ENCODE assay signal across 8 cellular contexts in genomic region chr16:50683689-50684374, GRCh38. TPM values are rescaled to one million over a fixed set of nuclear protein-coding genes. Genes with fewer than 3 reads are reported as not detected.
DNase-seq lines count a peak whose midpoint lies in the region; ATAC-seq and TF ChIP-seq lines count a peak whose summit lies in the region.

No MANE protein-coding gene starts in this region.

- peak; percentile 77 for DNase-seq in GM06990 (ENCODE audit: extremely low read depth, insufficient read length)
- peak; percentile 78 for DNase-seq in activated CD8-positive, alpha-beta T cell treated with anti-CD3 and anti-CD28 coated beads for 36 hours
- DNase-seq in pons (ENCODE audit: low spot score), result peak; percentile 68
- DNase-seq in cerebellar cortex (ENCODE audit: low spot score), result no peak
- DNase-seq in MCF 10A (ENCODE audit: unreplicated experiment), result no peak
- DNase-seq in NCI-H1417 treated with DMSO at 0.1 percent for 48 hours (lab: John Stamatoyannopoulos, UW), result no peak

- intact Hi-C loops in activated CD8-positive, alpha-beta T cell treated with anti-CD3 and anti-CD28 coated beads for 36 hours (cut with micrococcal nuclease), result loop anchor here (5.0 kb wide), 1 partner anchor 63 kb away; no protein-coding TSS in a partner anchor
- intact Hi-C loops in MCF 10A (cut with micrococcal nuclease), result no loop called here

- H3K27me3 Mint-ChIP-seq in activated CD8-positive, alpha-beta T cell treated with anti-CD3 and anti-CD28 coated beads for 36 hours, result no peaks in the 10 kb centered on the region
- H3K27me3 Mint-ChIP-seq in MCF 10A (ENCODE audit: insufficient read depth, unreplicated experiment), result no peaks in the 10 kb centered on the region

- POLR2A ChIA-PET in activated CD8-positive, alpha-beta T cell treated with anti-CD3 and anti-CD28 coated beads for 36 hours (lab: Charles Lee), result interaction anchor here (1.0 to 4.4 kb wide), 4 partner anchors 13 to 73 kb away, joined by 3 to 19 read pairs (median 8); no protein-coding TSS in a partner anchor
- POLR2A ChIA-PET in MCF 10A (lab: Yijun Ruan, JAX), result no interaction called here

- ATAC-seq in GM19463 (IDR thresholded peaks at IDR 0.05; ENCODE audit: unreplicated experiment) (peak; percentile 76), HG03439 (IDR thresholded peaks at IDR 0.05; ENCODE audit: unreplicated experiment) (peak; percentile 53)
- ATAC-seq in activated CD8-positive, alpha-beta T cell treated with anti-CD3 and anti-CD28 coated beads for 36 hours, result peak; percentile 21

- no peak overlapping the region for H3K4me3 ChIP-seq in GM06990 (replicated peaks; ENCODE audit: low read depth, low read length)

- peaks cover 7% of the 10 kb centered on the region for H3K36me3 Mint-ChIP-seq in activated CD8-positive, alpha-beta T cell treated with anti-CD3 and anti-CD28 coated beads for 36 hours (ENCODE audit: low read depth)
- H3K36me3 Mint-ChIP-seq in MCF 10A (ENCODE audit: insufficient read depth, unreplicated experiment), result no peaks in the 10 kb centered on the region

- peak overlapping the region; percentile 19 for H3K4me3 Mint-ChIP-seq in activated CD8-positive, alpha-beta T cell treated with anti-CD3 and anti-CD28 coated beads for 36 hours
- no peak overlapping the region for H3K4me3 Mint-ChIP-seq in MCF 10A (ENCODE audit: unreplicated experiment)

- H3K27me3 ChIP-seq in GM06990 (replicated peaks; ENCODE audit: control insufficient read depth, insufficient read depth, low read length), result no peaks in the 10 kb centered on the region

- CTCF ChIA-PET in activated CD8-positive, alpha-beta T cell treated with anti-CD3 and anti-CD28 coated beads for 36 hours (lab: Charles Lee), result interaction anchor here (1.2 to 9.7 kb wide), 4 partner anchors 12 to 61 kb away, joined by 3 to 168 read pairs (median 8); no protein-coding TSS in a partner anchor
- CTCF ChIA-PET in MCF 10A (lab: Yijun Ruan, JAX), result interaction anchor here (1.7 kb wide), 1 partner anchor 11 kb away, joined by 5 read pairs; no protein-coding TSS in a partner anchor

- H3K9me3 Mint-ChIP-seq in activated CD8-positive, alpha-beta T cell treated with anti-CD3 and anti-CD28 coated beads for 36 hours, result no peaks in the 10 kb centered on the region
- no peaks in the 10 kb centered on the region for H3K9me3 Mint-ChIP-seq in MCF 10A (ENCODE audit: unreplicated experiment)

- peak overlapping the region; percentile 81 for H3K27ac Mint-ChIP-seq in activated CD8-positive, alpha-beta T cell treated with anti-CD3 and anti-CD28 coated beads for 36 hours
- H3K27ac Mint-ChIP-seq in MCF 10A (ENCODE audit: low read depth, unreplicated experiment), result no peak overlapping the region

- H3K36me3 ChIP-seq in GM06990 (ENCODE audit: control insufficient read depth, insufficient read depth, low read length), result no peaks in the 10 kb centered on the region

- BruUV-seq in MCF 10A (replicated peaks; lab: Mats Ljungman, UMichigan), result no TSS peak

- TF ChIP-seq CTCF in GM06990 (IDR thresholded peaks at IDR 0.05; ENCODE audit: insufficient read depth, low read length, poor library complexity, severe bottlenecking) (no peak), MCF 10A (IDR thresholded peaks at IDR 0.05; ENCODE audit: unreplicated experiment) (no peak)
- no peak for TF ChIP-seq CTCF in activated CD8-positive, alpha-beta T cell treated with anti-CD3 and anti-CD28 coated beads for 36 hours (IDR thresholded peaks at IDR 0.05)

- peaks cover 58% of the 10 kb centered on the region for H3K4me1 Mint-ChIP-seq in activated CD8-positive, alpha-beta T cell treated with anti-CD3 and anti-CD28 coated beads for 36 hours (ENCODE audit: low read depth)
- no peaks in the 10 kb centered on the region for H3K4me1 Mint-ChIP-seq in MCF 10A (ENCODE audit: insufficient read depth, unreplicated experiment)

RNA-seq across cellular contexts. Expression of gene SNX20, which starts 2.7 kb away (rescaled TPM):
- 10 to 100 TPM; 24.6 to 25.0 TPM for total RNA-seq in activated CD8-positive, alpha-beta T cell treated with anti-CD3 and anti-CD28 coated beads for 36 hours
- total RNA-seq in MCF 10A (2022), result not detected in 2 replicates

RNA-seq across cellular contexts. Expression of gene NOD2, which starts 9.6 kb away (rescaled TPM):
- 1 to 10 TPM; 1.1 to 1.6 TPM for total RNA-seq in activated CD8-positive, alpha-beta T cell treated with anti-CD3 and anti-CD28 coated beads for 36 hours
- total RNA-seq in MCF 10A (2022), result 1.7 and 4.2 TPM in 2 replicates

RNA-seq across cellular contexts. Expression of gene CYLD, which starts 58.1 kb away (rescaled TPM):
- 10 to 100 TPM; 86.4 to 94.4 TPM for total RNA-seq in activated CD8-positive, alpha-beta T cell treated with anti-CD3 and anti-CD28 coated beads for 36 hours
- total RNA-seq in MCF 10A (2022), result 53.7 and 69.1 TPM in 2 replicates

Comparison
In these comparisons a context has a peak if more than half of its experiments do, and no peak if none do; other contexts are left out.
1. DNase-seq: peak in GM06990 (single experiment), activated CD8-positive, alpha-beta T cell treated with anti-CD3 and anti-CD28 coated beads for 36 hours (single experiment) and pons (single experiment); none in cerebellar cortex (single experiment), MCF 10A (single experiment) and NCI-H1417 treated with DMSO at 0.1 percent for 48 hours (single experiment).
2. ATAC-seq: peak in every context shown above with its lines; median percentile 76 in GM19463; 53 in HG03439; 21 in activated CD8-positive, alpha-beta T cell treated with anti-CD3 and anti-CD28 coated beads for 36 hours.
3. RNA of gene SNX20, which starts 2.7 kb away (total RNA-seq): 24.6 to 25.0 TPM in activated CD8-positive, alpha-beta T cell treated with anti-CD3 and anti-CD28 coated beads for 36 hours; not detected in MCF 10A; every median in the first group is over 10 times any median in the second.